Comparison of ENCODE assay signal across 2 cellular contexts in the genomic region with DNA sequence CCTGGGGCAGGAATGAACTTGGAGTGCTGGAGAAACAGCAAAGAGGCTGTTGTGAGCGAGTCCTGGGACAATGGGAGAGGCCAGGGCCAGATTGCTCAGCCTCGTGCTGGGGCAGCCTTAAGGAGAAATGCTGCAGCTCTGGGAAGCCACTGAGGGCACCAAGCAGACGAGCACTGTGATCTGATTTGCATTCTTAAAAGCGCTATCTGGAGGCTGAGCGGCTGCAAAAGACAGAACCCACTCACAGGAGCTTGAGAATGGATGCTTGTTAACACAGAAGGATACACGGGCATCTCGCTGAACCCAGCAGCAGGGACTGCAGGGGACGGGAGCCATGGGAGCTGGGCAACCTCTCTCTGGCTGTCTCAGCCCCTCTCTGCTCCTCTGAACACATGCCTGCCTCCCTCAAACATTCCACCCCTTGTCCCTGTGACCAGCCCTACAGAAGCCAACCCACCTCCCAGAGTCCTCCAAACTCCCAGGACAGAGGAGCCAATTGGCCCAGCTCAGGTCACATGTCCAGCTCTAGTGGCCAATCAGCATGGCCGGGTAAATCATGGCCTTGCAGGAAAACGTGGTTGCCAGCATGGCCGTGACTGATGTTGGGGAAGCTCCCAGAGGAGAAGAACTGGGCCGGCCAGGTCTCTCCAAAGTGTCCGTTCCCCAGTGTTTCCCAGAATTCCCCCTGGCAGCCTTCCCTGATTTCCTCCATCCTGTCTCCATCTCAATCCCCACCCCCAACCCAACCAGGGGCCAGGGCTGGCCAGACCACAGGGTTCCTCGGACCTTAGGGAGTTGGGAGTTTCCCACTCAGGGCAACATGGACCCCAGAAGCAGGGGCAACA.
TF ChIP-seq lines count a peak whose summit lies in the region.

No MANE protein-coding gene starts in this region.

TF ChIP-seq in Ishikawa, 13 proteins besides CTCF, POLR2A, EP300 and RAD21:
- TF ChIP-seq MAX (IDR thresholded peaks at IDR 0.05), result no peak
- TF ChIP-seq USF1 (IDR thresholded peaks at IDR 0.05), result peak; percentile 71

TF ChIP-seq in H1, 55 proteins besides CTCF, POLR2A, EP300 and RAD21:
- TF ChIP-seq USF2 (IDR thresholded peaks at IDR 0.05; ENCODE audit: low read length), result peak; percentile 32; the same call in 1 of the 2 replicates
- no peak for TF ChIP-seq CHD2 (IDR thresholded peaks at IDR 0.05; ENCODE audit: low read length)
